Comparison of ENCODE assay signal across 10 cellular contexts in the genomic region with DNA sequence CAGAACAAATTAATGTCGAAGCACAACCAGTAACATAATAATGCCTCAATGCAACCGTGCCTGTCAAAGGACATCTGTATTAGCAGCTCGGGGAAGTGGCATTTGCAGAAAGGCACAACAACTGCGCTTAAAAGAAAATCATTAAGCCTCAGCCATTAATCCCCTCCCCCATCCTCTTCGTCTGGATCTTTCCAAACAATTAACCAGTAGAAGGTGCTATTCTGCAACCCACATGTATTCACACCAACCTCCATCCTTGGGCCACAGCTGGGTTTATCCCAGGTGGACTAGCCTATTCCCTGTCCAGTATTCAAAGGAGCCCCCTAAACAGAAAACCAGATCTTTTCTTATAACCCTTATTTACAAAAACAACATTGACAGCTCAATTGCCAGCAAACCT. TPM values are rescaled to one million over a fixed set of nuclear protein-coding genes. Genes with fewer than 3 reads are reported as not detected.
DNase-seq lines count a peak whose midpoint lies in the region; ATAC-seq and TF ChIP-seq lines count a peak whose summit lies in the region.
"Had no signal": no experiment of that assay in that cellular context is flagged by ENCODE, and none has a peak within 500 bp of the region (broad histone marks: within the 10 kb centered on the region; RNA-seq: fewer than 3 reads in every experiment).

No MANE protein-coding gene starts in this region.

- no peak for TF ChIP-seq POLR2A in gastrocnemius medialis (IDR thresholded peaks at IDR 0.05)

- ATAC-seq in gastrocnemius medialis, result no peak
- ATAC-seq in HG03521 (IDR thresholded peaks at IDR 0.05; ENCODE audit: unreplicated experiment), result no peak
- no peak for ATAC-seq in HG03442 (IDR thresholded peaks at IDR 0.05; ENCODE audit: unreplicated experiment)
- no peak for ATAC-seq in HG02981 (IDR thresholded peaks at IDR 0.05; ENCODE audit: unreplicated experiment)
- ATAC-seq: left ventricle myocardium superior had no signal

- H3K36me3 ChIP-seq in gastrocnemius medialis, result no peaks in the 10 kb centered on the region

- H3K27me3 ChIP-seq in gastrocnemius medialis, result no peaks in the 10 kb centered on the region

- TF ChIP-seq CTCF in gastrocnemius medialis (IDR thresholded peaks at IDR 0.05 in 4 of 5, conservative IDR thresholded peaks at IDR 0.05 in 1 of 5), result peak in 2 of 5 experiments; percentile 22 to 33

- DNase-seq in SHP77 treated with DMSO at 0.1 percent for 48 hours (lab: John Stamatoyannopoulos, UW), result peak; percentile 19
- DNase-seq in SHP77 (lab: John Stamatoyannopoulos, UW), result no peak
- DNase-seq in NCI-H748 treated with DMSO at 0.1 percent for 48 hours (lab: John Stamatoyannopoulos, UW), result peak; percentile 55
- peak; percentile 74 for DNase-seq in globus pallidus (ENCODE audit: low spot score)
- no peak for DNase-seq in gastrocnemius medialis
- DNase-seq: activated CD4-positive, alpha-beta T cell treated with anti-CD3 and anti-CD28 coated beads for 1 hour; left ventricle myocardium superior had no signal

- H3K27ac ChIP-seq in gastrocnemius medialis, result peak overlapping the region; percentile 97 to 99 (median 98)

- in situ Hi-C loops in gastrocnemius medialis (cut with MboI; ENCODE audit: low sequenced_read_pairs in 4 of 4), result no loop called here

- intact Hi-C loops in gastrocnemius medialis (cut with DNase I; ENCODE audit: low total_unique reads), result loop anchor here (2.0 to 10.0 kb wide), 3 partner anchors 34 to 440 kb away; no protein-coding TSS in a partner anchor

- no peaks in the 10 kb centered on the region for H3K9me3 ChIP-seq in gastrocnemius medialis

- H3K4me3 ChIP-seq in gastrocnemius medialis, result peak overlapping the region in 1 of 4 donors; percentile 0

- H3K4me1 ChIP-seq in gastrocnemius medialis, result peaks cover 49 to 54% of the 10 kb centered on the region in 2 donors

RNA-seq across cellular contexts. Expression of a gene that starts 2.6 kb away (rescaled TPM):
- 100 to 1,000 TPM in 3 of 4 donors, 10 to 100 TPM in 1; 60.8 to 106 (median 102) TPM for total RNA-seq in gastrocnemius medialis

Comparison
In these comparisons a context has a peak if more than half of its experiments do, and no peak if none do; other contexts are left out.
1. DNase-seq: peak in SHP77 treated with DMSO at 0.1 percent for 48 hours (single experiment), NCI-H748 treated with DMSO at 0.1 percent for 48 hours (single experiment) and globus pallidus (single experiment); none in SHP77 (0 of 2) and gastrocnemius medialis (0 of 2).